In the genomic region with DNA sequence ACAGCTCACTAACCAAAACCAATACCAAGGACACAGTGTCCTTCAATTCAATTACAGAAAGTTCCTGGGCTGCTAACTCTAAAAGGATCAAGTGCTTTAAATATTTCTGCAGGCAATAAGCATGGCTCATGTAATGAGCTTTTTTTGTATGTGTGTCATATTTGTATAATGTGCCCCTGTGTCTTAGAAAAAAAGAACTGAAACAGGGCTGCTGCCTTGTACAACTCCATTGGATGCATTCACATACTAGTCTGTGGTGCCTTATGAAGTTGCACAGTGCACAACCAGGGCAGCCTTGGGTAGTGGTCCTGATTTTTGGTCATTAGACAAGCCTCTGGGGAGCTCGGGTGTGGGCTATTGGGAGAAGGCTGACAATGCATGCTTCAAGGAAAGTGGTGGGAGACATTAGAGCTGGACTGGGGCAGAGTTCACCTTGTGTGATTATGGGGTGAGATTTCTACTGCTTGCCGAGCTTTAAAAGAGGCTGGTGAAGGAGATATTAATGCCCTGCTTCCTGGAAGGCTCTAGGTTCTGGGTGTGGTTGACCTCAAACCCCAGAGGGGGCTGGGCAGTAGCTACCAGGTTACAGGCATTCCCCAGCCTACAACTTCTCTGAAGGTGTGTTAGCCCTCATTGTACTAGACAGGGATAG, we compare ENCODE assay signal across 8 cellular contexts. TPM values are rescaled to one million over a fixed set of nuclear protein-coding genes. Genes with fewer than 3 reads are reported as not detected.
DNase-seq lines count a peak whose midpoint lies in the region; ATAC-seq and TF ChIP-seq lines count a peak whose summit lies in the region.

No MANE protein-coding gene starts in this region.

- peak; percentile 30 for ATAC-seq in GM18867 (IDR thresholded peaks at IDR 0.05; ENCODE audit: unreplicated experiment)
- ATAC-seq in natural killer cell = no peak
- ATAC-seq in HG03159 (IDR thresholded peaks at IDR 0.05; ENCODE audit: unreplicated experiment) = no peak

- no peaks in the 10 kb centered on the region for H3K9me2 ChIP-seq in MM.1S (replicated peaks; ENCODE audit: insufficient read depth, low read length)

- H3K9me3 ChIP-seq in MM.1S (replicated peaks; ENCODE audit: insufficient read depth, low read length) = no peaks in the 10 kb centered on the region

- H3K4me3 ChIP-seq in MM.1S (ENCODE audit: low read length) = peak overlapping the region; percentile 30; the same call in 1 of the 2 replicates

- H3K9me3 Mint-ChIP-seq in activated T-helper 1 cell treated with anti-CD3 and anti-CD28 coated beads, Interleukin-12 subunit alpha, Interleukin-12 subunit beta, Interleukin-2, Interleukin-4 antibody, amounts not matched to agents 30 ng/mL and 10 ng/mL and 1 ng/mL, durations not matched to agents 14 hours and 24 hours and 36 hours = peaks cover 25% of the 10 kb centered on the region
- no peaks in the 10 kb centered on the region for H3K9me3 Mint-ChIP-seq in natural killer cell

- peak overlapping the region; percentile 25 for H3K4me3 Mint-ChIP-seq in activated T-helper 1 cell treated with anti-CD3 and anti-CD28 coated beads, Interleukin-12 subunit alpha, Interleukin-12 subunit beta, Interleukin-2, Interleukin-4 antibody, amounts not matched to agents 30 ng/mL and 10 ng/mL and 1 ng/mL, durations not matched to agents 14 hours and 24 hours and 36 hours
- H3K4me3 Mint-ChIP-seq in natural killer cell = peak overlapping the region; percentile 78

- H3K9ac ChIP-seq in MM.1S (ENCODE audit: low read length) = peak overlapping the region; percentile 44; the same call in 1 of the 2 replicates

- no peaks in the 10 kb centered on the region for H3K36me3 ChIP-seq in MM.1S (replicated peaks; ENCODE audit: insufficient read depth, low read length)

- H3K27me3 ChIP-seq in MM.1S (replicated peaks; ENCODE audit: insufficient read depth, low read length) = no peaks in the 10 kb centered on the region

- peaks cover 48% of the 10 kb centered on the region for H3K4me1 ChIP-seq in MM.1S (ENCODE audit: low read length)

- H3K27me3 Mint-ChIP-seq in activated T-helper 1 cell treated with anti-CD3 and anti-CD28 coated beads, Interleukin-12 subunit alpha, Interleukin-12 subunit beta, Interleukin-2, Interleukin-4 antibody, amounts not matched to agents 30 ng/mL and 10 ng/mL and 1 ng/mL, durations not matched to agents 14 hours and 24 hours and 36 hours (ENCODE audit: insufficient read depth) = no peaks in the 10 kb centered on the region
- no peaks in the 10 kb centered on the region for H3K27me3 Mint-ChIP-seq in natural killer cell (ENCODE audit: low read depth in 2 of 2)

- H3K27ac ChIP-seq in MM.1S (ENCODE audit: low read length) = peak overlapping the region; percentile 87

- DNase-seq in MM.1S (peak; percentile 92), natural killer cell (no peak), NCI-H510A (lab: John Stamatoyannopoulos, UW) (no peak), NCI-H1694 treated with DMSO at 0.1 percent for 48 hours (lab: John Stamatoyannopoulos, UW) (no peak), GM03348 (ENCODE audit: low spot score) (no peak)
- DNase-seq in activated T-helper 1 cell treated with anti-CD3 and anti-CD28 coated beads, Interleukin-12 subunit alpha, Interleukin-12 subunit beta, Interleukin-2, Interleukin-4 antibody, amounts not matched to agents 30 ng/mL and 10 ng/mL and 1 ng/mL, durations not matched to agents 14 hours and 24 hours and 36 hours (ENCODE audit: low spot score) = peak; percentile 43

- TF ChIP-seq CTCF in MM.1S (IDR thresholded peaks at IDR 0.05; ENCODE audit: low read length) (no peak), natural killer cell (IDR thresholded peaks at IDR 0.05) (no peak)

- no peaks in the 10 kb centered on the region for H4K20me1 ChIP-seq in MM.1S (ENCODE audit: insufficient read depth, low read length)

- H3K36me3 Mint-ChIP-seq in activated T-helper 1 cell treated with anti-CD3 and anti-CD28 coated beads, Interleukin-12 subunit alpha, Interleukin-12 subunit beta, Interleukin-2, Interleukin-4 antibody, amounts not matched to agents 30 ng/mL and 10 ng/mL and 1 ng/mL, durations not matched to agents 14 hours and 24 hours and 36 hours (ENCODE audit: low read depth) = peaks cover 13% of the 10 kb centered on the region
- no peaks in the 10 kb centered on the region for H3K36me3 Mint-ChIP-seq in natural killer cell

- peak overlapping the region; percentile 9; the same call in 1 of the 2 replicates for H2AFZ ChIP-seq in MM.1S (ENCODE audit: low read length)

- H3K27ac Mint-ChIP-seq in activated T-helper 1 cell treated with anti-CD3 and anti-CD28 coated beads, Interleukin-12 subunit alpha, Interleukin-12 subunit beta, Interleukin-2, Interleukin-4 antibody, amounts not matched to agents 30 ng/mL and 10 ng/mL and 1 ng/mL, durations not matched to agents 14 hours and 24 hours and 36 hours = peak overlapping the region; percentile 53
- peak overlapping the region; percentile 99 for H3K27ac Mint-ChIP-seq in natural killer cell

- peaks cover 35% of the 10 kb centered on the region for H3K79me2 ChIP-seq in MM.1S (ENCODE audit: low read length)

- H3K4me2 ChIP-seq in MM.1S (ENCODE audit: low read depth, low read length) = peak overlapping the region; percentile 73

- H3K4me1 Mint-ChIP-seq in activated T-helper 1 cell treated with anti-CD3 and anti-CD28 coated beads, Interleukin-12 subunit alpha, Interleukin-12 subunit beta, Interleukin-2, Interleukin-4 antibody, amounts not matched to agents 30 ng/mL and 10 ng/mL and 1 ng/mL, durations not matched to agents 14 hours and 24 hours and 36 hours (ENCODE audit: low read depth) = peaks cover 57% of the 10 kb centered on the region
- H3K4me1 Mint-ChIP-seq in natural killer cell = peaks cover 51 to 52% of the 10 kb centered on the region in 2 donors

- H3F3A ChIP-seq in MM.1S (ENCODE audit: insufficient read depth, low read length) = peaks cover 45% of the 10 kb centered on the region

- intact Hi-C loops in activated T-helper 1 cell treated with anti-CD3 and anti-CD28 coated beads, Interleukin-12 subunit alpha, Interleukin-12 subunit beta, Interleukin-2, Interleukin-4 antibody, amounts not matched to agents 30 ng/mL and 10 ng/mL and 1 ng/mL, durations not matched to agents 14 hours and 24 hours and 36 hours (cut with micrococcal nuclease) = loop anchor here (5.0 to 10.0 kb wide), 4 partner anchors 102 to 1877 kb away; a partner anchor contains a TSS
- intact Hi-C loops in natural killer cell (cut with micrococcal nuclease) = no loop called here

RNA-seq across cellular contexts. Expression of a gene that starts 3.6 kb away (rescaled TPM):
- 9.1 and 14.1 TPM in 2 replicates for total RNA-seq in activated T-helper 1 cell treated with anti-CD3 and anti-CD28 coated beads, Interleukin-12 subunit alpha, Interleukin-12 subunit beta, Interleukin-2, Interleukin-4 antibody, amounts not matched to agents 30 ng/mL and 10 ng/mL and 1 ng/mL, durations not matched to agents 14 hours and 24 hours and 36 hours
- 10 to 100 TPM; 44.4 to 60.4 (median 55.1) TPM for total RNA-seq in natural killer cell

Comparison
In these comparisons a context has a peak if more than half of its experiments do, and no peak if none do; other contexts are left out.
1. DNase-seq: peak in MM.1S (single experiment) and activated T-helper 1 cell treated with anti-CD3 and anti-CD28 coated beads, Interleukin-12 subunit alpha, Interleukin-12 subunit beta, Interleukin-2, Interleukin-4 antibody, amounts not matched to agents 30 ng/mL and 10 ng/mL and 1 ng/mL, durations not matched to agents 14 hours and 24 hours and 36 hours (single experiment); none in natural killer cell (single experiment), NCI-H510A (single experiment), NCI-H1694 treated with DMSO at 0.1 percent for 48 hours (single experiment) and GM03348 (single experiment).